Comparison of ENCODE assay signal across 19 cellular contexts in genomic region chr2:110828330-110828729, GRCh38.
DNase-seq lines count a peak whose midpoint lies in the region; ATAC-seq, FAIRE-seq and TF ChIP-seq lines count a peak whose summit lies in the region.
"Had no signal": no experiment of that assay in that cellular context is flagged by ENCODE, and none has a peak within 500 bp of the region (broad histone marks: within the 10 kb centered on the region; RNA-seq: fewer than 3 reads in every experiment).

No MANE protein-coding gene starts in this region.

- no peaks in the 10 kb centered on the region for H3K4me1 ChIP-seq in gastrocnemius medialis
- H3K4me1 ChIP-seq: Caco-2, SJSA1 had no signal

- peak overlapping the region in 1 of 4 donors; percentile 6 for H3K27ac ChIP-seq in gastrocnemius medialis
- H3K27ac ChIP-seq: C4-2B, SJSA1 had no signal

- DNase-seq in NCI-H446 treated with DMSO at 0.1 percent for 48 hours (lab: John Stamatoyannopoulos, UW) (peak; percentile 27), NCI-H446 (lab: John Stamatoyannopoulos, UW) (no peak), RKO (ENCODE audit: low spot score) (peak; percentile 7), fibroblast of mammary gland (ENCODE audit: low read depth) (peak; percentile 14), gastrocnemius medialis (no peak), GM12892 (ENCODE audit: insufficient read length) (no peak)
- no peak for DNase-seq in effector CD8-positive, alpha-beta T cell (lab: John Stamatoyannopoulos, UW)
- DNase-seq: 8988T; Caco-2; GOT3; NCI-H2081; NCI-H2227 treated with DMSO at 0.1 percent for 48 hours; NCI-H69; NK-92 treated with Interleukin-12 subunit alpha and Interleukin-12 subunit beta, amount 100 ng/mL, for 24 hours; OCI-M1 had no signal

- no peak for TF ChIP-seq POLR2A in gastrocnemius medialis (IDR thresholded peaks at IDR 0.05)
- TF ChIP-seq POLR2A in GM12892 (IDR thresholded peaks at IDR 0.05; ENCODE audit: low read depth, low read length) = no peak

- in situ Hi-C loops in gastrocnemius medialis (cut with MboI; ENCODE audit: low sequenced_read_pairs in 4 of 4) = no loop called here

- peak; percentile 75 to 81 for ATAC-seq in gastrocnemius medialis
- no peak for ATAC-seq in GM21825 (IDR thresholded peaks at IDR 0.05; ENCODE audit: unreplicated experiment)

- H3K9me3 ChIP-seq in gastrocnemius medialis = no peaks in the 10 kb centered on the region
- H3K9me3 ChIP-seq: SJSA1 had no signal

- intact Hi-C loops in gastrocnemius medialis (cut with DNase I; ENCODE audit: low total_unique reads) = no loop called here

- no peaks in the 10 kb centered on the region for H3K36me3 ChIP-seq in gastrocnemius medialis
- H3K36me3 ChIP-seq: SJSA1 had no signal

- FAIRE-seq in GM12892 (lab: Jason Lieb, UNC) = no peak
- FAIRE-seq: G401.6 had no signal

- no peak overlapping the region for H3K4me3 ChIP-seq in fibroblast of mammary gland (ENCODE audit: control insufficient read depth, low read depth, low read length)
- no peak overlapping the region for H3K4me3 ChIP-seq in gastrocnemius medialis
- H3K4me3 ChIP-seq: SJSA1 had no signal

- peaks cover 0 to 4% (median 0%) of the 10 kb centered on the region in 3 donors for H3K27me3 ChIP-seq in gastrocnemius medialis

- TF ChIP-seq CTCF in fibroblast of mammary gland (conservative IDR thresholded peaks at IDR 0.05; ENCODE audit: control insufficient read depth, insufficient read depth, low read depth, low read length) (no peak), gastrocnemius medialis (IDR thresholded peaks at IDR 0.05 in 4 of 5, conservative IDR thresholded peaks at IDR 0.05 in 1 of 5) (no peak)

Comparison
In these comparisons a context has a peak if more than half of its experiments do, and no peak if none do; other contexts are left out.
1. DNase-seq: peak in NCI-H446 treated with DMSO at 0.1 percent for 48 hours (single experiment), RKO (single experiment) and fibroblast of mammary gland (single experiment); none in NCI-H446 (0 of 2), gastrocnemius medialis (0 of 2), GM12892 (single experiment) and effector CD8-positive, alpha-beta T cell (single experiment).